8 cellular contexts compared by ENCODE assay signal in genomic region chr15:30990036-30990435, GRCh38. TPM values are rescaled to one million over a fixed set of nuclear protein-coding genes. Genes with fewer than 3 reads are reported as not detected.
A peak's percentile ranks its signal among the peaks of the same experiment; 100 is the strongest.
DNase-seq lines count a peak whose midpoint lies in the region; ATAC-seq and TF ChIP-seq lines count a peak whose summit lies in the region.

No MANE protein-coding gene starts in this region.

- H3K4me2 ChIP-seq in OCI-LY7 (ENCODE audit: low read length), result peak overlapping the region; percentile 82

- H3K9me2 ChIP-seq in OCI-LY7 (ENCODE audit: insufficient read depth, low read length), result no peaks in the 10 kb centered on the region

- H3K27me3 ChIP-seq in ovary, result no peaks in the 10 kb centered on the region

- TF ChIP-seq POLR2A in ovary (IDR thresholded peaks at IDR 0.05), result no peak

- intact Hi-C loops in OCI-LY7 (cut with micrococcal nuclease; ENCODE audit: unreplicated experiment) (loop anchor here (1.0 to 5.0 kb wide), 3 partner anchors 44 to 137 kb away; partner anchors contain the start of gene FAN1), ovary (cut with DNase I) (no loop called here)

- H3K36me3 ChIP-seq in OCI-LY7 (ENCODE audit: insufficient read depth, low read length), result peaks cover 8% of the 10 kb centered on the region
- H3K36me3 ChIP-seq in ovary, result no peaks in the 10 kb centered on the region

- H3K4me1 Mint-ChIP-seq in effector memory CD8-positive, alpha-beta T cell (ENCODE audit: low read depth in 2 of 2), result peaks cover 27 to 33% of the 10 kb centered on the region in 2 donors

- peak overlapping the region; percentile 97 for H3K4me3 Mint-ChIP-seq in effector memory CD8-positive, alpha-beta T cell

- no peaks in the 10 kb centered on the region for H4K20me1 ChIP-seq in OCI-LY7 (ENCODE audit: insufficient read depth, low read length)

- no peak overlapping the region for H3K27ac ChIP-seq in OCI-LY7 (ENCODE audit: low read depth, low read length, poor library complexity, severe bottlenecking)
- H3K27ac ChIP-seq in ovary, result no peak overlapping the region

- H3K4me1 ChIP-seq in OCI-LY7 (ENCODE audit: insufficient read depth, low read length, poor library complexity, severe bottlenecking) (peaks cover 20% of the 10 kb centered on the region), ovary (ENCODE audit: insufficient read depth) (peaks cover 11% of the 10 kb centered on the region)

- POLR2A ChIA-PET in OCI-LY7 (lab: Charles Lee), result interaction anchor here (0.6 to 4.9 kb wide), 4 partner anchors 17 to 336 kb away, joined by 3 to 43 read pairs (median 3); partner anchors contain the start of gene KLF13

- WGBS in ovary, 3 donors, result 67 to 68% (median 68%) methylated on average over 2 of the region's 2 CpGs

- TF ChIP-seq EP300 in ovary (IDR thresholded peaks at IDR 0.05), result no peak

- peak; percentile 59 for TF ChIP-seq CTCF in OCI-LY7 (conservative IDR thresholded peaks at IDR 0.05; ENCODE audit: low read length)
- TF ChIP-seq CTCF in ovary (IDR thresholded peaks at IDR 0.05), result no peak

- CTCF ChIA-PET in OCI-LY7 (lab: Charles Lee; ENCODE audit: unreplicated experiment), result interaction anchor here (0.5 kb wide), 1 partner anchor 21 kb away, joined by 3 read pairs; no protein-coding TSS in a partner anchor

- peaks cover 36% of the 10 kb centered on the region for H3K36me3 Mint-ChIP-seq in effector memory CD8-positive, alpha-beta T cell (ENCODE audit: insufficient read depth)

- no peaks in the 10 kb centered on the region for H3K27me3 Mint-ChIP-seq in effector memory CD8-positive, alpha-beta T cell

- no peaks in the 10 kb centered on the region for H3K9me3 Mint-ChIP-seq in effector memory CD8-positive, alpha-beta T cell

- H3K9me3 ChIP-seq in OCI-LY7 (ENCODE audit: low read length), result no peaks in the 10 kb centered on the region
- H3K9me3 ChIP-seq in ovary, result no peaks in the 10 kb centered on the region

- no peak for ATAC-seq in effector memory CD8-positive, alpha-beta T cell (replicated peaks)

- peak overlapping the region; percentile 82 for H3K4me3 ChIP-seq in OCI-LY7 (ENCODE audit: low read depth, low read length, poor library complexity, severe bottlenecking)
- peak overlapping the region; percentile 88 for H3K4me3 ChIP-seq in ovary

- H3K79me2 ChIP-seq in OCI-LY7 (ENCODE audit: insufficient read depth, low read depth, low read length), result no peaks in the 10 kb centered on the region; the same call in 1 of the 2 replicates

- DNase-seq in EL (peak; percentile 25), OCI-LY7 (ENCODE audit: low spot score) (peak; percentile 61), ovary (no peak), DMS153 (lab: John Stamatoyannopoulos, UW) (no peak), NCI-H1048 (lab: John Stamatoyannopoulos, UW) (no peak)
- DNase-seq in effector memory CD8-positive, alpha-beta T cell, result no peak
- DNase-seq in stimulated activated CD4-positive, alpha-beta T cell treated with anti-CD3 and anti-CD28 coated beads, Interleukin-1b, Interleukin-23, amount 100 ng/mL, for 48 hours, result no peak
- DNase-seq in activated effector memory CD4-positive, alpha-beta T cell treated with Interleukin-2 at 50 U/mL for 16 hours, result no peak

- BruUV-seq in OCI-LY7 (replicated peaks; lab: Mats Ljungman, UMichigan), result TSS peak; percentile 78

- peak overlapping the region in 1 of 2 donors; percentile 96 for H3K27ac Mint-ChIP-seq in effector memory CD8-positive, alpha-beta T cell

- peak overlapping the region; percentile 94; the same call in 1 of the 2 replicates for H2AFZ ChIP-seq in OCI-LY7 (ENCODE audit: low read length)

RNA-seq across cellular contexts. Expression of gene MTMR10, which starts 1.4 kb away (rescaled TPM):
- total RNA-seq in OCI-LY7 (2014; rRNA removed; shearing (Covaris generic)), result 5.6 and 10.5 TPM in 2 replicates
- total RNA-seq in OCI-LY7 (2022), result 15.4 and 21.8 TPM in 2 replicates
- total RNA-seq in ovary, result 10 to 100 TPM; 14.4 to 35.8 (median 25.6) TPM
- 10 to 100 TPM; 14.1 to 23.4 TPM for polyA plus RNA-seq in ovary

Comparison
In these comparisons a context has a peak if more than half of its experiments do, and no peak if none do; other contexts are left out.
1. DNase-seq: peak in EL (single experiment) and OCI-LY7 (single experiment); none in effector memory CD8-positive, alpha-beta T cell (0 of 3), ovary (0 of 5), DMS153 (single experiment), stimulated activated CD4-positive, alpha-beta T cell treated with anti-CD3 and anti-CD28 coated beads, Interleukin-1b, Interleukin-23, amount 100 ng/mL, for 48 hours (single experiment), activated effector memory CD4-positive, alpha-beta T cell treated with Interleukin-2 at 50 U/mL for 16 hours (single experiment) and NCI-H1048 (single experiment).